In genomic region chr3:111820651-111821050, GRCh38 we compare ENCODE assay signal across 29 cellular contexts.
"Had no signal": no experiment of that assay in that cellular context is flagged by ENCODE, and none has a peak within 500 bp of the region (broad histone marks: within the 10 kb centered on the region; RNA-seq: fewer than 3 reads in every experiment).

No MANE protein-coding gene starts in this region.

- H3K4me1 ChIP-seq: foreskin keratinocyte, gastrocnemius medialis had no signal

- H3K27ac ChIP-seq: brain microvascular endothelial cell, esophagus muscularis mucosa, foreskin keratinocyte, gastrocnemius medialis, WERI-Rb-1 had no signal

- H3K9me3 ChIP-seq: gastrocnemius medialis had no signal

- H3K36me3 ChIP-seq: brain microvascular endothelial cell, esophagus muscularis mucosa, gastrocnemius medialis, WERI-Rb-1 had no signal

- H3K4me3 ChIP-seq: esophagus muscularis mucosa, gastrocnemius medialis had no signal

- ATAC-seq: activated CD4-positive, CD25-positive, alpha-beta regulatory T cell treated with anti-CD3 and anti-CD28 coated beads, Interleukin-2, amount 50 U/mL, for 24 hours; activated CD8-positive, alpha-beta T cell treated with anti-CD3 and anti-CD28 coated beads for 36 hours; activated T-cell treated with anti-CD3 and anti-CD28 coated beads, Interleukin-2, amount 50 U/mL, for 4 hours; activated T-helper 17 cell treated with anti-CD3 and anti-CD28 coated beads, Interleukin-2, amount 50 U/mL, for 72 hours; effector memory CD8-positive, alpha-beta T cell; foreskin keratinocyte; gastrocnemius medialis; T-helper 17 cell had no signal

- DNase-seq: activated B cell treated with CpG ODN at 0.5 μM for 24 hours; activated CD4-positive, alpha-beta T cell treated with anti-CD3 and anti-CD28 coated beads for 48 hours; activated CD4-positive, alpha-beta T cell treated with anti-CD3 and anti-CD28 coated beads, Interleukin-2, amount 50 U/mL, for 1 hour; activated CD4-positive, alpha-beta T cell treated with anti-CD3 and anti-CD28 coated beads, Interleukin-2, amount 50 U/mL, for 48 hours; activated CD8-positive, alpha-beta memory T cell treated with anti-CD3 and anti-CD28 coated beads for 24 hours; activated CD8-positive, alpha-beta T cell treated with anti-CD3 and anti-CD28 coated beads for 36 hours; activated effector memory CD4-positive, alpha-beta T cell treated with Interleukin-2 at 50 U/mL for 16 hours; activated gamma-delta T cell treated with Interleukin-2 at 50 U/mL for 16 hours; activated naive CD4-positive, alpha-beta T cell treated with anti-CD3 and anti-CD28 coated beads, Interleukin-2, amount 50 U/mL, for 16 hours; activated naive CD4-positive, alpha-beta T cell treated with Interleukin-2 at 50 U/mL for 16 hours; activated T-cell treated with anti-CD3 and anti-CD28 coated beads, Interleukin-2, amount 50 U/mL, for 4 hours; amniotic stem cell; anterior cingulate cortex; brain microvascular endothelial cell; caudate nucleus; cortex of kidney; dermis blood vessel endothelial cell; effector CD4-positive, alpha-beta T cell; effector memory CD8-positive, alpha-beta T cell; erythroblast; foreskin keratinocyte; gastrocnemius medialis; T-helper 1 cell; T-helper 17 cell; T1000; WERI-Rb-1 had no signal

- H3K27me3 ChIP-seq: brain microvascular endothelial cell, esophagus muscularis mucosa, foreskin keratinocyte, gastrocnemius medialis had no signal
